Comparison of ENCODE assay signal across 8 cellular contexts in genomic region chr2:231052494-231053451, GRCh38. TPM values are rescaled to one million over a fixed set of nuclear protein-coding genes. Genes with fewer than 3 reads are reported as not detected.
DNase-seq lines count a peak whose midpoint lies in the region; ATAC-seq, FAIRE-seq and TF ChIP-seq lines count a peak whose summit lies in the region.

No MANE protein-coding gene starts in this region.

- H3K9me3 ChIP-seq in pancreas (no peaks in the 10 kb centered on the region), thyroid gland (no peaks in the 10 kb centered on the region)

- H3K27me3 ChIP-seq in pancreas (no peaks in the 10 kb centered on the region), thyroid gland (no peaks in the 10 kb centered on the region)

- peak; percentile 89 for DNase-seq in Daoy (ENCODE audit: low read depth)
- peak; percentile 87 for DNase-seq in SK-N-DZ (ENCODE audit: low spot score)
- DNase-seq in activated naive CD4-positive, alpha-beta T cell treated with anti-CD3 and anti-CD28 coated beads, Interleukin-2, amount 50 U/mL, for 16 hours = peak; percentile 85
- DNase-seq in Right ventricle myocardium inferior (ENCODE audit: missing footprints) = peak; percentile 95
- DNase-seq in pancreas = peak; percentile 72 to 93 (median 84)
- peak; percentile 73 to 81 for DNase-seq in thyroid gland

- 5 to 6% methylated on average over 61 to 62 of the region's 62 CpGs for WGBS in pancreas, 2 donors
- WGBS in thyroid gland, 2 donors = 9 to 18% methylated on average over 27 to 49 of the region's 62 CpGs

- ATAC-seq in GM21825 (IDR thresholded peaks at IDR 0.05; ENCODE audit: unreplicated experiment) (peak; percentile 65), Right ventricle myocardium inferior (peak; percentile 79), pancreas (peak; percentile 65 to 82 (median 74))

- no peak for FAIRE-seq in pancreas (lab: Jason Lieb, UNC)

- TF ChIP-seq POLR2A in thyroid gland (IDR thresholded peaks at IDR 0.05) = no peak

- intact Hi-C loops in Right ventricle myocardium inferior (cut with DNase I) (loop anchor here (5.0 kb wide), 1 partner anchor 150 kb away; no protein-coding TSS in a partner anchor), pancreas (cut with DNase I) (no loop called here), thyroid gland (cut with DNase I) (no loop called here)

- peak; percentile 85 for TF ChIP-seq CTCF in LNCAP (IDR thresholded peaks at IDR 0.05)
- TF ChIP-seq CTCF in pancreas (IDR thresholded peaks at IDR 0.05) = peak; percentile 85 to 94 (median 91)
- peak; percentile 59 to 97 (median 84) for TF ChIP-seq CTCF in thyroid gland (IDR thresholded peaks at IDR 0.05)

- H3K4me1 ChIP-seq in pancreas (peaks cover 35 to 48% (median 39%) of the 10 kb centered on the region in 3 donors), thyroid gland (peaks cover 5 to 10% of the 10 kb centered on the region in 2 donors)

- H3K4me3 ChIP-seq in pancreas (peak overlapping the region; percentile 17 to 62 (median 42)), thyroid gland (replicated peaks in 1 of 3) (peak overlapping the region; percentile 37 to 47 (median 47))

- peak overlapping the region in 3 of 4 donors; percentile 1 to 47 (median 6) for H3K27ac ChIP-seq in pancreas
- peak overlapping the region in 1 of 3 donors; percentile 12 for H3K27ac ChIP-seq in thyroid gland

- H3K36me3 ChIP-seq in pancreas (no peaks in the 10 kb centered on the region), thyroid gland (no peaks in the 10 kb centered on the region)

RNA-seq across cellular contexts. Expression of gene PSMD1, which starts 3.9 kb away (rescaled TPM):
- 180 and 196 TPM in 2 replicates for total RNA-seq in Daoy (2014; rRNA removed; shearing (Covaris generic))
- polyA plus RNA-seq in SK-N-DZ (2014; cell fraction: cytosol; rRNA removed) = 73.9 and 82.3 TPM in 2 replicates
- 36.6 and 74.6 TPM in 2 replicates for polyA plus RNA-seq in SK-N-DZ (2014; cell fraction: nucleus; rRNA removed)
- total RNA-seq in Right ventricle myocardium inferior (86.3 TPM), pancreas (10 to 100 TPM; 13.4 to 33.4 (median 25.1) TPM), thyroid gland (10 to 100 TPM; 60.2 to 98.7 (median 78.4) TPM)
- polyA plus RNA-seq in pancreas = 10 to 100 TPM; 20.2 to 35.6 TPM

RNA-seq across cellular contexts. Expression of gene C2orf72, which starts 15.4 kb away (rescaled TPM):
- 0.57 and 0.86 TPM in 2 replicates for total RNA-seq in Daoy (2014; rRNA removed; shearing (Covaris generic))
- 0.65 and 1.4 TPM in 2 replicates for polyA plus RNA-seq in SK-N-DZ (2014; cell fraction: cytosol; rRNA removed)
- polyA plus RNA-seq in SK-N-DZ (2014; cell fraction: nucleus; rRNA removed) = 0.18 and 0.28 TPM in 2 replicates
- total RNA-seq in Right ventricle myocardium inferior (0.16 TPM), pancreas (10 to 100 TPM in 2 of 6 donors, 1 to 10 TPM in 4; 5.3 to 12.5 (median 8.4) TPM), thyroid gland (under 1 TPM in 1 of 4 donors, not detected in 3; 0.50 TPM)
- polyA plus RNA-seq in pancreas = 10 to 100 TPM; 16.1 to 31.2 TPM

RNA-seq across cellular contexts. Expression of gene SPATA3, which starts 56.9 kb away (rescaled TPM):
- total RNA-seq in Daoy (2014; rRNA removed; shearing (Covaris generic)) = not detected in 2 replicates
- polyA plus RNA-seq in SK-N-DZ (2014; cell fraction: cytosol; rRNA removed) = not detected in 2 replicates
- polyA plus RNA-seq in SK-N-DZ (2014; cell fraction: nucleus; rRNA removed) = not detected in 2 replicates
- not detected for total RNA-seq in Right ventricle myocardium inferior
- total RNA-seq in pancreas = not detected
- not detected for polyA plus RNA-seq in pancreas
- under 1 TPM in 1 of 4 donors, not detected in 3; 0.54 TPM for total RNA-seq in thyroid gland
